Comparison of ENCODE assay signal across 1 cellular context in genomic region chr10:132908621-132909295, GRCh38.
TF ChIP-seq lines count a peak whose summit lies in the region.

No MANE protein-coding gene starts in this region.

TF ChIP-seq in H1, 55 proteins besides CTCF, POLR2A, EP300 and RAD21:
- no peak for TF ChIP-seq CHD1 (IDR thresholded peaks at IDR 0.05; ENCODE audit: low read depth, low read length)
- TF ChIP-seq NRF1 (IDR thresholded peaks at IDR 0.05; ENCODE audit: low read depth, low read length), result no peak
- no peak for TF ChIP-seq CHD7 (IDR thresholded peaks at IDR 0.05; ENCODE audit: insufficient replicate concordance, low read length)
- no peak for TF ChIP-seq CREB1 (IDR thresholded peaks at IDR 0.05)
- TF ChIP-seq JUND (IDR thresholded peaks at IDR 0.05; ENCODE audit: low read length), result no peak
- TF ChIP-seq SIN3A (conservative IDR thresholded peaks at IDR 0.05 in 1 of 2, IDR thresholded peaks at IDR 0.05 in 1 of 2; ENCODE audit: low read depth in 1 of 2, low read length in 2 of 2), result no peak
- TF ChIP-seq EZH2 (IDR thresholded peaks at IDR 0.05; ENCODE audit: low read depth, low read length, severe bottlenecking), result no peak
- no peak for TF ChIP-seq USF2 (IDR thresholded peaks at IDR 0.05; ENCODE audit: low read length)
- no peak for TF ChIP-seq POU5F1 (IDR thresholded peaks at IDR 0.05; ENCODE audit: low read depth, low read length)
- no peak for TF ChIP-seq RBBP5 (IDR thresholded peaks at IDR 0.05; ENCODE audit: borderline replicate concordance, low read depth, low read length)
- no peak for TF ChIP-seq TCF12 (IDR thresholded peaks at IDR 0.05; ENCODE audit: low read depth, low read length)
- no peak for TF ChIP-seq SIRT6 (IDR thresholded peaks at IDR 0.05; ENCODE audit: low read length)
- no peak for TF ChIP-seq RXRA (IDR thresholded peaks at IDR 0.05; ENCODE audit: insufficient read depth, low read depth, low read length)
- no peak for TF ChIP-seq GABPA (IDR thresholded peaks at IDR 0.05; ENCODE audit: borderline replicate concordance, insufficient read depth, low read length)
- no peak for TF ChIP-seq SP1 (IDR thresholded peaks at IDR 0.05; ENCODE audit: low read depth, low read length)
- TF ChIP-seq SP2 (IDR thresholded peaks at IDR 0.05; ENCODE audit: low read length), result no peak
- TF ChIP-seq KDM5A (IDR thresholded peaks at IDR 0.05; ENCODE audit: low read length), result no peak
- TF ChIP-seq GTF2F1 (IDR thresholded peaks at IDR 0.05; ENCODE audit: borderline replicate concordance, low read depth, low read length), result no peak
